9 cellular contexts compared by ENCODE assay signal in the genomic region with DNA sequence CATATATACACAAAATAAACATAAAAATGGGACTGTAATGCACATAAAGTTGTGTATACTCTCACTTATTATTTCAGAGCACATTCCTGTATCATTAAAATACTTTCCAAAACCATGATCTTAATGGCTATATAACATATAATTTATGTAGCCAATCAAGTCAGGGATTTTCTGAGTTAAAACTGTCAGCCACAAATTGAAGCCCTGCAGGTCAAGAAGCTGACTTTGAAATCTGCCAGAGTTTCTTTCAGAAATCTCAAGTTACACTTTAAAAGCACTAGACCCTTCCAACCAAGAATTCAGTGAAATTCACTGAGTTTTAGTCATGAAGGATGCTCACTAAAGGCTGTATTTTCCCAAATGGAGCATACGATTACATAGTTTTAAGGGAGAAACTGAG.
"Had no signal": no experiment of that assay in that cellular context is flagged by ENCODE, and none has a peak within 500 bp of the region (broad histone marks: within the 10 kb centered on the region; RNA-seq: fewer than 3 reads in every experiment).

No MANE protein-coding gene starts in this region.

- DNase-seq: H7, KBM-7 had no signal

- H3K4me1 ChIP-seq: HAP-1 had no signal

- H3K9ac ChIP-seq: KMS-11 had no signal

- H3K9me3 ChIP-seq: HAP-1 had no signal

- H3K27me3 Mint-ChIP-seq: IgD-negative memory B cell had no signal

- ATAC-seq: GM23338, HCT116, HepG2 had no signal

- H3K4me3 ChIP-seq: GM23338, HAP-1 had no signal

- H3K4me3 Mint-ChIP-seq: GM23338, IgD-negative memory B cell had no signal

- H2AFZ ChIP-seq: GM23338 had no signal

- H3K4me2 ChIP-seq: GM23338, KMS-11 had no signal

- H3K27ac Mint-ChIP-seq: GM23338, IgD-negative memory B cell had no signal

- H3K9me3 Mint-ChIP-seq: GM23338, IgD-negative memory B cell had no signal

- H3K27ac ChIP-seq: HL-60, KMS-11 had no signal
